ENCODE assay signal across 8 cellular contexts in the genomic region with DNA sequence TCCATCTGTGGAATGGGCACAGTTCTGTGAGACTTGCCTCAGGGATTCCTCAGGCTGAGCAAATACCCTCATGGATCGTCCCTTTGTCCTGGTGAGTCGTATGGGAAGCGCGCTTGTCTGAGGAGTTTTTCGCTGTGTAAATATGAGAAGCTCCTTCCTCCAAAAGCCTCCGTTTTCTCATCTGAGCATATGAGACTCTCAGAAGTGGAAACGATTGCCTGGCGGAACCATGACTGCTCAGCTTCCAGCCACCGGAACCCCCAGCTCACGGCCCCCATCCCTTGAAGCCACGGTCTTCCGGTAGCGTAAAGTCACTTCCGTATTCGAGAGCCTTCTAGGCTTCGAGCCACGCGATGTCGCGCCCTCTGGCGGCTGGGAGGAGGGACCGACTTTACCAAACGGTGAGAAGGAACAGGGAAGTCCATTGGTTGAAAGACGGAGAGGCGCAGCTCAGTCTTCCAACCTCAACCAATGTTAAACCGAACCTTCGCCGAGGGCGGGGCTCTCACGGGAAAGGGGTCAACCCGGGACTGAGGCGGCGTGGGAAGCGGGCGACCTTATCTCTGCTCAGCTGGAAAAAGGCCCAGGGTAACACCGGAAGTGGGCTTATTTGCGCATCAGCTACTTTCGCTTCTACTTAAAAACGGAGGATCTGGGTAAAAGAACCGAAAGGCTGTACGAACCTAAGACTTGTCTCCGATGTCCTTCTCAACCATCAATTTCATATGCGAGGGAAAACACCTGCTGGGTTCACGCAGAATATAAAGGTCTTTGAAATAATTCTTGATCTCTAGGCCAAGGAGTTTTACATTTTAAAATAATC. TPM values are rescaled to one million over a fixed set of nuclear protein-coding genes. Genes with fewer than 3 reads are reported as not detected.
DNase-seq lines count a peak whose midpoint lies in the region; ATAC-seq and FAIRE-seq lines count a peak whose summit lies in the region.

No MANE protein-coding gene starts in this region.

- no peaks in the 10 kb centered on the region for H3K27me3 ChIP-seq in Karpas-422 (ENCODE audit: low read length)

- peak overlapping the region; percentile 79 to 96 (median 88) for H3K27ac Mint-ChIP-seq in naive B cell
- peak overlapping the region; percentile 82 for H3K27ac Mint-ChIP-seq in stimulated activated memory B cell treated with anti-CD40 and anti-IgM and Interleukin-4, amounts not matched to agents 10 μg/mL and 1 μg/mL and 100 μg/mL, for 72 hours

- H3K9me3 ChIP-seq in Karpas-422 (ENCODE audit: low read length), result no peaks in the 10 kb centered on the region

- H3K79me2 ChIP-seq in Karpas-422 (ENCODE audit: low read length), result peaks cover 19% of the 10 kb centered on the region

- peaks cover 0 to 11% of the 10 kb centered on the region in 2 donors for H3K36me3 Mint-ChIP-seq in naive B cell
- H3K36me3 Mint-ChIP-seq in stimulated activated memory B cell treated with anti-CD40 and anti-IgM and Interleukin-4, amounts not matched to agents 10 μg/mL and 1 μg/mL and 100 μg/mL, for 72 hours, result peaks cover 9% of the 10 kb centered on the region

- H3K4me1 Mint-ChIP-seq in naive B cell, result peaks cover 7 to 30% (median 19%) of the 10 kb centered on the region in 3 donors
- H3K4me1 Mint-ChIP-seq in stimulated activated memory B cell treated with anti-CD40 and anti-IgM and Interleukin-4, amounts not matched to agents 10 μg/mL and 1 μg/mL and 100 μg/mL, for 72 hours, result peaks cover 29% of the 10 kb centered on the region

- H3K36me3 ChIP-seq in Karpas-422 (ENCODE audit: insufficient read depth, low read length), result 0 out of 2 replicates have a peak, but pooled peaks cover 4% of the 10 kb centered on the region

- peaks cover 4 to 10% (median 9%) of the 10 kb centered on the region in 3 donors for H3K27me3 Mint-ChIP-seq in naive B cell
- H3K27me3 Mint-ChIP-seq in stimulated activated memory B cell treated with anti-CD40 and anti-IgM and Interleukin-4, amounts not matched to agents 10 μg/mL and 1 μg/mL and 100 μg/mL, for 72 hours, result no peaks in the 10 kb centered on the region

- ATAC-seq in GM21825 (IDR thresholded peaks at IDR 0.05; ENCODE audit: unreplicated experiment) (peak; percentile 92), naive B cell (ENCODE audit: low read depth in 2 of 2) (peak; percentile 89 to 94)
- ATAC-seq in stimulated activated memory B cell treated with anti-CD40 and anti-IgM and Interleukin-4, amounts not matched to agents 10 μg/mL and 1 μg/mL and 100 μg/mL, for 72 hours, result peak; percentile 99

- H3K4me3 Mint-ChIP-seq in naive B cell, result peak overlapping the region; percentile 87 to 97 (median 95)
- H3K4me3 Mint-ChIP-seq in stimulated activated memory B cell treated with anti-CD40 and anti-IgM and Interleukin-4, amounts not matched to agents 10 μg/mL and 1 μg/mL and 100 μg/mL, for 72 hours, result peak overlapping the region; percentile 90

- H2AFZ ChIP-seq in Karpas-422 (ENCODE audit: low read length), result peak overlapping the region; percentile 73

- H3K9me3 Mint-ChIP-seq in naive B cell, result peaks cover 0 to 7% (median 0%) of the 10 kb centered on the region in 7 donors
- peaks cover 5% of the 10 kb centered on the region for H3K9me3 Mint-ChIP-seq in stimulated activated memory B cell treated with anti-CD40 and anti-IgM and Interleukin-4, amounts not matched to agents 10 μg/mL and 1 μg/mL and 100 μg/mL, for 72 hours

- H3K27ac ChIP-seq in Karpas-422 (ENCODE audit: low read length), result peak overlapping the region; percentile 90

- peak overlapping the region; percentile 91 for H3K4me2 ChIP-seq in Karpas-422 (ENCODE audit: low read depth, low read length, poor library complexity, severe bottlenecking)

- peak overlapping the region; percentile 86 for H3K9ac ChIP-seq in Karpas-422 (ENCODE audit: low read length)

- FAIRE-seq in RCC 7860 (lab: Jason Lieb, UNC), result peak; percentile 90

- no peaks in the 10 kb centered on the region for H3K9me2 ChIP-seq in Karpas-422 (replicated peaks; ENCODE audit: insufficient read depth, low read length)

- DNase-seq in EH (ENCODE audit: low read depth) (peak; percentile 99), Karpas-422 (peak; percentile 100), RCC 7860 (ENCODE audit: low spot score) (peak; percentile 98), fibroblast of gingiva (ENCODE audit: low read depth) (peak; percentile 99), naive B cell (peak; percentile 99)
- peak; percentile 96 to 98 for DNase-seq in activated T-helper 1 cell treated with anti-CD3 and anti-CD28 coated beads, Interleukin-2, amount 50 U/mL, for 16 hours (ENCODE audit: low read depth in 1 of 2, low spot score in 1 of 2)

- peak overlapping the region; percentile 93 for H3K4me3 ChIP-seq in Karpas-422 (ENCODE audit: low read length)

- peaks cover 26% of the 10 kb centered on the region for H3K4me1 ChIP-seq in Karpas-422 (ENCODE audit: low read length)

- no peaks in the 10 kb centered on the region for H4K20me1 ChIP-seq in Karpas-422 (ENCODE audit: insufficient read depth, low read depth, low read length)

RNA-seq across cellular contexts. Expression of a gene that starts 46.3 kb away (rescaled TPM):
- 0.30 and 1.8 TPM in 2 replicates for total RNA-seq in Karpas-422 (2014; rRNA removed; shearing (Covaris generic); ENCODE audit: low replicate concordance)
- polyA plus RNA-seq in naive B cell (ENCODE audit: low read depth in 6 of 6), result 1 to 10 TPM in 1 of 6 donors, under 1 TPM in 4, not detected in 1; 0.05 to 1.9 (median 0.33) TPM

RNA-seq across cellular contexts. Expression of a gene that starts 54.6 kb away (rescaled TPM):
- total RNA-seq in Karpas-422 (2014; rRNA removed; shearing (Covaris generic); ENCODE audit: low replicate concordance), result 9.1 and 18.7 TPM in 2 replicates
- polyA plus RNA-seq in naive B cell (ENCODE audit: low read depth in 6 of 6), result 1 to 10 TPM; 1.5 to 6.1 (median 4.7) TPM

Comparison
In these comparisons a context has a peak if more than half of its experiments do, and no peak if none do; other contexts are left out.
1. Peak in every context shown above with its lines: DNase-seq, ATAC-seq, H3K4me3 ChIP-seq and H3K27ac ChIP-seq.